In genomic region chr18:63155169-63155852, GRCh38 we compare ENCODE assay signal across 8 cellular contexts.
A peak's percentile ranks its signal among the peaks of the same experiment; 100 is the strongest.
DNase-seq lines count a peak whose midpoint lies in the region; ATAC-seq and TF ChIP-seq lines count a peak whose summit lies in the region.

No MANE protein-coding gene starts in this region.

- no peak for DNase-seq in AG04450 (ENCODE audit: low read depth, low spot score)
- peak; percentile 65 for DNase-seq in NCI-H2227 treated with DMSO at 0.1 percent for 48 hours (lab: John Stamatoyannopoulos, UW)
- peak; percentile 91 for DNase-seq in activated CD4-positive, alpha-beta memory T cell treated with anti-CD3 and anti-CD28 coated beads for 36 hours
- peak; percentile 70 for DNase-seq in effector CD8-positive, alpha-beta T cell (lab: John Stamatoyannopoulos, UW)
- DNase-seq in naive B cell: peak; percentile 81
- DNase-seq in stimulated activated naive CD4-positive, alpha-beta T cell treated with Interleukin-2 at 50 U/mL for 16 hours (lab: John Stamatoyannopoulos, UW): peak; percentile 87

- no peaks in the 10 kb centered on the region for H3K9me3 ChIP-seq in AG04450 (ENCODE audit: control insufficient read depth, insufficient read depth, low read length)

- H3K27me3 Mint-ChIP-seq in activated CD4-positive, alpha-beta memory T cell treated with anti-CD3 and anti-CD28 coated beads for 36 hours: no peaks in the 10 kb centered on the region
- no peaks in the 10 kb centered on the region for H3K27me3 Mint-ChIP-seq in naive B cell

- in situ Hi-C loops in GM18951 (cut with MboI; ENCODE audit: low sequenced_read_pairs, unreplicated experiment): no loop called here

- no peak overlapping the region for H3K4me3 ChIP-seq in AG04450 (ENCODE audit: low read depth, low read length)

- H3K27ac ChIP-seq in AG04450 (ENCODE audit: low read depth, low read length): no peak overlapping the region

- CTCF ChIA-PET in AG04450 (lab: Charles Lee): interaction anchor here (0.6 to 1.7 kb wide), 2 partner anchors 24 to 167 kb away, joined by 3 to 5 read pairs; no protein-coding TSS in a partner anchor
- CTCF ChIA-PET in activated CD4-positive, alpha-beta memory T cell treated with anti-CD3 and anti-CD28 coated beads for 36 hours (lab: Charles Lee): interaction anchor here (0.8 to 11.7 kb wide), 20 partner anchors 12 to 163 kb away, joined by 3 to 101 read pairs (median 5); partner anchors contain the start of gene BCL2

- peak overlapping the region; percentile 78 for H3K4me3 Mint-ChIP-seq in activated CD4-positive, alpha-beta memory T cell treated with anti-CD3 and anti-CD28 coated beads for 36 hours
- peak overlapping the region; percentile 24 to 86 (median 78) for H3K4me3 Mint-ChIP-seq in naive B cell

- peak; percentile 46 for TF ChIP-seq POLR2A in GM18951 (IDR thresholded peaks at IDR 0.05; ENCODE audit: extremely low read depth, insufficient read depth, insufficient read length)

- peaks cover 31% of the 10 kb centered on the region for H3K27me3 ChIP-seq in AG04450 (ENCODE audit: control insufficient read depth, insufficient read depth, low read length)

- ATAC-seq in HG03159 (IDR thresholded peaks at IDR 0.05; ENCODE audit: unreplicated experiment) (peak; percentile 35), naive B cell (ENCODE audit: low read depth in 2 of 2) (peak; percentile 51 to 63)

- H3K4me1 Mint-ChIP-seq in activated CD4-positive, alpha-beta memory T cell treated with anti-CD3 and anti-CD28 coated beads for 36 hours (ENCODE audit: low read depth): peaks cover 98% of the 10 kb centered on the region
- H3K4me1 Mint-ChIP-seq in naive B cell: peaks cover 73 to 90% (median 86%) of the 10 kb centered on the region in 3 donors

- POLR2A ChIA-PET in AG04450 (lab: Yijun Ruan, JAX): no interaction called here
- POLR2A ChIA-PET in activated CD4-positive, alpha-beta memory T cell treated with anti-CD3 and anti-CD28 coated beads for 36 hours (lab: Charles Lee): interaction anchor here (0.9 to 3.6 kb wide), 13 partner anchors 13 to 167 kb away, joined by 3 to 36 read pairs (median 7); partner anchors contain the start of gene BCL2

- peak overlapping the region; percentile 98 for H3K27ac Mint-ChIP-seq in activated CD4-positive, alpha-beta memory T cell treated with anti-CD3 and anti-CD28 coated beads for 36 hours
- H3K27ac Mint-ChIP-seq in naive B cell: peak overlapping the region; percentile 84 to 98 (median 92)

- H3K9me3 Mint-ChIP-seq in activated CD4-positive, alpha-beta memory T cell treated with anti-CD3 and anti-CD28 coated beads for 36 hours: no peaks in the 10 kb centered on the region
- H3K9me3 Mint-ChIP-seq in naive B cell: no peaks in the 10 kb centered on the region

- intact Hi-C loops in activated CD4-positive, alpha-beta memory T cell treated with anti-CD3 and anti-CD28 coated beads for 36 hours (cut with micrococcal nuclease): loop anchor here (1.0 to 10.0 kb wide), 6 partner anchors 17 to 797 kb away; no protein-coding TSS in a partner anchor

- peaks cover 11% of the 10 kb centered on the region for H3K36me3 Mint-ChIP-seq in activated CD4-positive, alpha-beta memory T cell treated with anti-CD3 and anti-CD28 coated beads for 36 hours
- no peaks in the 10 kb centered on the region for H3K36me3 Mint-ChIP-seq in naive B cell

- TF ChIP-seq CTCF in AG04450 (IDR thresholded peaks at IDR 0.05; ENCODE audit: low read depth, low read length): peak; percentile 52
